13 cellular contexts compared by ENCODE assay signal in the genomic region with DNA sequence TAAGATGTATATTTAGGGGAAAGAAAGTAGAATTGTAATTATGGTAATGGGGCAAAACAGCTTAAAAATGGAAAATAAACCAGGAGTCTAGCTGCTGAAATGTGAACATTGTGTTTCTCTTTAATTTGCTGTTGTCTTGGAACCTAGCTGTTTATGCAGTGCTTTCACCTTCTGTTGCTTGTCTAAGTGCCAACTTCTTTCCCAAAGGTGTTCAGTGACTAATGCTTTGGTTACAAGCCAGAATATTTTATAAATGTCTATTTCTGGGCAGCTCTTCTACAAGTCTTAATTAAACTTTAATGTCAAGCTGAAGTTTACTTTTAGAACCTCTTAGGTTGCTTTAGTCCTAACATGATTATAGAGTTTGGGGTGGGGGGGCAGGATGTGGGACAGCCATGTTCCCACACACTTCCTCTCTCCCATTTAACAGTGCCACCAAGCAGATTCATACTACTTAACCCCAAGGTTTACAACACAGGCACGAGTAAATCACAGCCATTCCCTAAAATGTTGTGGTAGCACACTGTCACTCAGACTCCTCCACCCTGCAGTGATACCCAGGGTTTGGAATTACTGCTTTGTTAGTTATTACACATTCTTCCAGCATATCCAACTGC.
DNase-seq lines count a peak whose midpoint lies in the region; ATAC-seq, FAIRE-seq and TF ChIP-seq lines count a peak whose summit lies in the region.
"Had no signal": no experiment of that assay in that cellular context is flagged by ENCODE, and none has a peak within 500 bp of the region (broad histone marks: within the 10 kb centered on the region; RNA-seq: fewer than 3 reads in every experiment).

No MANE protein-coding gene starts in this region.

- H3K4me1 ChIP-seq in HCT116 (ENCODE audit: control insufficient read depth in 1 of 2, insufficient read depth in 2 of 2, low read length in 2 of 2), result no peaks in the 10 kb centered on the region
- H3K4me1 ChIP-seq in keratinocyte (ENCODE audit: control insufficient read depth, extremely low read depth, insufficient read depth, low read length), result peaks cover 11% of the 10 kb centered on the region

- no peak for TF ChIP-seq RAD21 in HCT116 (IDR thresholded peaks at IDR 0.05; ENCODE audit: low read depth)

- peaks cover 93% of the 10 kb centered on the region for H3K36me3 Mint-ChIP-seq in CD4-positive, alpha-beta T cell (ENCODE audit: low read depth)
- H3K36me3 Mint-ChIP-seq in activated T-helper 17 cell treated with anti-CD3 and anti-CD28 coated beads, Interleukin-2, amount 50 U/mL, for 72 hours (ENCODE audit: low read depth), result peaks cover 81% of the 10 kb centered on the region

- dilution Hi-C loops in keratinocyte (cut with MboI; ENCODE audit: extremely low pct_ligation_motif_present, low sequenced_read_pairs), result no loop called here

- H3K4me3 Mint-ChIP-seq in CD4-positive, alpha-beta T cell, result peak overlapping the region; percentile 12
- H3K4me3 Mint-ChIP-seq in activated T-helper 17 cell treated with anti-CD3 and anti-CD28 coated beads, Interleukin-2, amount 50 U/mL, for 72 hours, result no peak overlapping the region
- H3K4me3 Mint-ChIP-seq: CD14-positive monocyte had no signal

- H3K27me3 ChIP-seq in CD4-positive, alpha-beta T cell (ENCODE audit: control insufficient read depth, insufficient read depth, low read length), result no peaks in the 10 kb centered on the region
- no peaks in the 10 kb centered on the region for H3K27me3 ChIP-seq in HCT116 (ENCODE audit: insufficient read depth, low read length)
- no peaks in the 10 kb centered on the region for H3K27me3 ChIP-seq in keratinocyte (ENCODE audit: control insufficient read depth, extremely low read depth, insufficient read depth, low read length)
- H3K27me3 ChIP-seq: upper lobe of left lung had no signal

- TF ChIP-seq CTCF in CD4-positive, alpha-beta T cell (IDR thresholded peaks at IDR 0.05), result no peak
- TF ChIP-seq CTCF in HCT116 (IDR thresholded peaks at IDR 0.05 in 2 of 3, conservative IDR thresholded peaks at IDR 0.05 in 1 of 3; ENCODE audit: borderline replicate concordance in 1 of 3, insufficient read depth in 1 of 3, low read depth in 2 of 3, low read length in 2 of 3), result no peak
- TF ChIP-seq CTCF in keratinocyte (optimal IDR thresholded peaks at IDR 0.05 in 1 of 3, IDR thresholded peaks at IDR 0.05 in 1 of 3, conservative IDR thresholded peaks at IDR 0.05 in 1 of 3; ENCODE audit: extremely low read depth in 1 of 3, insufficient read depth in 2 of 3, low read length in 3 of 3), result no peak

- no peaks in the 10 kb centered on the region for H3K9me3 ChIP-seq in CD4-positive, alpha-beta T cell (ENCODE audit: control insufficient read depth, low read length)
- H3K9me3 ChIP-seq in HCT116 (ENCODE audit: control insufficient read depth in 1 of 2, insufficient read depth in 1 of 2, low read depth in 1 of 2, low read length in 2 of 2), result no peaks in the 10 kb centered on the region
- no peaks in the 10 kb centered on the region for H3K9me3 ChIP-seq in keratinocyte (ENCODE audit: control insufficient read depth, low read depth, low read length)
- H3K9me3 ChIP-seq: upper lobe of left lung had no signal

- no peaks in the 10 kb centered on the region for H3K27me3 Mint-ChIP-seq in CD4-positive, alpha-beta T cell
- H3K27me3 Mint-ChIP-seq in activated T-helper 17 cell treated with anti-CD3 and anti-CD28 coated beads, Interleukin-2, amount 50 U/mL, for 72 hours, result no peaks in the 10 kb centered on the region

- POLR2A ChIA-PET in CD4-positive, alpha-beta T cell (lab: Charles Lee), result interaction anchor here (0.6 kb wide), 1 partner anchor 9 kb away, joined by 4 read pairs; no protein-coding TSS in a partner anchor
- POLR2A ChIA-PET in HCT116 (lab: Charles Lee), result no interaction called here

- H3K4me2 ChIP-seq in HCT116 (ENCODE audit: low read length) (no peak overlapping the region), keratinocyte (ENCODE audit: control insufficient read depth, extremely low read depth, insufficient read depth, low read depth, low read length) (no peak overlapping the region)

- H2AFZ ChIP-seq in HCT116 (ENCODE audit: low read depth, low read length, poor library complexity, severe bottlenecking) (peak overlapping the region; percentile 34), keratinocyte (ENCODE audit: control insufficient read depth, low read length) (no peak overlapping the region)

- H3K9me3 Mint-ChIP-seq in CD4-positive, alpha-beta T cell, result no peaks in the 10 kb centered on the region
- no peaks in the 10 kb centered on the region for H3K9me3 Mint-ChIP-seq in activated T-helper 17 cell treated with anti-CD3 and anti-CD28 coated beads, Interleukin-2, amount 50 U/mL, for 72 hours
- H3K9me3 Mint-ChIP-seq: CD14-positive monocyte had no signal

- ATAC-seq in CD4-positive, alpha-beta T cell (ENCODE audit: poor library complexity), result peak; percentile 55
- no peak for ATAC-seq in HCT116
- peak; percentile 35 for ATAC-seq in activated T-helper 17 cell treated with anti-CD3 and anti-CD28 coated beads, Interleukin-2, amount 50 U/mL, for 72 hours (replicated peaks)
- no peak for ATAC-seq in GM18498 (IDR thresholded peaks at IDR 0.05; ENCODE audit: unreplicated experiment)
- no peak for ATAC-seq in GM19324 (IDR thresholded peaks at IDR 0.05; ENCODE audit: low FRiP score, unreplicated experiment)
- ATAC-seq in GM18868 (IDR thresholded peaks at IDR 0.05; ENCODE audit: unreplicated experiment), result no peak
- ATAC-seq in left colon, result no peak

- H3K27ac Mint-ChIP-seq in CD4-positive, alpha-beta T cell, result peak overlapping the region; percentile 77
- peak overlapping the region; percentile 53 for H3K27ac Mint-ChIP-seq in activated T-helper 17 cell treated with anti-CD3 and anti-CD28 coated beads, Interleukin-2, amount 50 U/mL, for 72 hours

- DNase-seq in CD4-positive, alpha-beta T cell, result peak in 1 of 10 experiments; percentile 5
- no peak for DNase-seq in HCT116 (ENCODE audit: low read depth, low spot score)
- no peak for DNase-seq in keratinocyte (ENCODE audit: low read depth, low spot score)
- no peak for DNase-seq in left colon
- DNase-seq: glutamatergic neuron, upper lobe of left lung had no signal

- CTCF ChIA-PET in CD4-positive, alpha-beta T cell (lab: Charles Lee), result interaction anchor here (1.3 to 1.6 kb wide), 2 partner anchors 12 to 120 kb away, joined by 3 read pairs; no protein-coding TSS in a partner anchor
- CTCF ChIA-PET in HCT116 (lab: Charles Lee), result interaction anchor here (0.7 kb wide), 1 partner anchor 10 kb away, joined by 3 read pairs; no protein-coding TSS in a partner anchor

- H3K9me2 ChIP-seq in HCT116 (ENCODE audit: insufficient read depth), result no peaks in the 10 kb centered on the region

- peaks cover 55% of the 10 kb centered on the region for H3K4me1 Mint-ChIP-seq in CD4-positive, alpha-beta T cell (ENCODE audit: low read depth)
- H3K4me1 Mint-ChIP-seq in activated T-helper 17 cell treated with anti-CD3 and anti-CD28 coated beads, Interleukin-2, amount 50 U/mL, for 72 hours, result peaks cover 16% of the 10 kb centered on the region
- H3K4me1 Mint-ChIP-seq: CD14-positive monocyte had no signal

- H3K27ac ChIP-seq in CD4-positive, alpha-beta T cell (ENCODE audit: low read depth, low read length), result no peak overlapping the region
- H3K27ac ChIP-seq in HCT116 (ENCODE audit: low read depth, low read length), result no peak overlapping the region
- no peak overlapping the region for H3K27ac ChIP-seq in keratinocyte (ENCODE audit: control insufficient read depth, insufficient read depth, low read length)
- H3K27ac ChIP-seq: coronary artery, upper lobe of left lung had no signal

- no peak overlapping the region for H3K4me3 ChIP-seq in HCT116 (replicated peaks in 1 of 2; ENCODE audit: low read depth in 1 of 2, low read length in 2 of 2)
- no peak overlapping the region for H3K4me3 ChIP-seq in keratinocyte (ENCODE audit: control insufficient read depth in 2 of 3, extremely low read depth in 1 of 3, insufficient read depth in 2 of 3, low read depth in 1 of 3, low read length in 3 of 3)
- H3K4me3 ChIP-seq: coronary artery, lung, upper lobe of left lung had no signal

- intact Hi-C loops in CD4-positive, alpha-beta T cell (cut with DNase I, micrococcal nuclease), result no loop called here
- intact Hi-C loops in HCT116 (cut with micrococcal nuclease), result no loop called here
- intact Hi-C loops in left colon (cut with DNase I, micrococcal nuclease), result no loop called here

- FAIRE-seq in keratinocyte (lab: Jason Lieb, UNC), result peak; percentile 84

- no peaks in the 10 kb centered on the region for H3K9me1 ChIP-seq in keratinocyte (ENCODE audit: control insufficient read depth, extremely low read depth, insufficient read depth, low read length)

- H4K20me1 ChIP-seq in HCT116 (ENCODE audit: insufficient read depth), result no peaks in the 10 kb centered on the region
- H4K20me1 ChIP-seq in keratinocyte (ENCODE audit: control insufficient read depth, extremely low read depth, insufficient read depth, low read length), result no peaks in the 10 kb centered on the region

- TF ChIP-seq POLR2A in HCT116 (IDR thresholded peaks at IDR 0.05; ENCODE audit: borderline replicate concordance, extremely low read depth, insufficient read depth, insufficient read length), result no peak

- BruUV-seq in HCT116 (replicated peaks; lab: Mats Ljungman, UMichigan), result no TSS peak

- RAD21 ChIA-PET in HCT116 (lab: Charles Lee; ENCODE audit: low non-redundant PET in 1 of 2, low total read pairs in 2 of 2, uncharacterized antibody in 2 of 2, unreplicated experiment in 2 of 2), result no interaction called here

- no peaks in the 10 kb centered on the region for H3K36me3 ChIP-seq in HCT116 (ENCODE audit: control insufficient read depth in 1 of 2, insufficient read depth in 2 of 2, low read length in 2 of 2)
- no peaks in the 10 kb centered on the region for H3K36me3 ChIP-seq in keratinocyte (ENCODE audit: control insufficient read depth in 2 of 2, extremely low read depth in 1 of 2, insufficient read depth in 2 of 2, low read length in 2 of 2)
- H3K36me3 ChIP-seq: upper lobe of left lung had no signal

- H3K9ac ChIP-seq in HCT116 (ENCODE audit: low read length) (no peak overlapping the region), keratinocyte (ENCODE audit: control insufficient read depth, extremely low read depth, insufficient read depth, low read length) (no peak overlapping the region)

- H3K79me2 ChIP-seq in HCT116 (ENCODE audit: insufficient read depth, low read length) (no peaks in the 10 kb centered on the region), keratinocyte (ENCODE audit: control insufficient read depth, insufficient read depth, low read length) (no peaks in the 10 kb centered on the region)

TF ChIP-seq in HCT116, 20 proteins besides CTCF, POLR2A, EP300 and RAD21 (continues in another document):
- TF ChIP-seq SRF (IDR thresholded peaks at IDR 0.05; ENCODE audit: low read depth) (no peak), EZH2 (IDR thresholded peaks at IDR 0.05) (no peak), ZNF274 (IDR thresholded peaks at IDR 0.05; ENCODE audit: low read depth, low read length) (no peak), SIN3A (IDR thresholded peaks at IDR 0.05; ENCODE audit: low read depth) (no peak), ELF1 (IDR thresholded peaks at IDR 0.05; ENCODE audit: borderline replicate concordance, low read depth) (no peak)
- TF ChIP-seq, protein P1, sequence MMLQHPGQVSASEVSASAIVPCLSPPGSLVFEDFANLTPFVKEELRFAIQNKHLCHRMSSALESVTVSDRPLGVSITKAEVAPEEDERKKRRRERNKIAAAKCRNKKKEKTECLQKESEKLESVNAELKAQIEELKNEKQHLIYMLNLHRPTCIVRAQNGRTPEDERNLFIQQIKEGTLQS (IDR thresholded peaks at IDR 0.05), result no peak

Comparison
In these comparisons a context has a peak if more than half of its experiments do, and no peak if none do; other contexts are left out.
1. ATAC-seq: peak in CD4-positive, alpha-beta T cell (single experiment) and activated T-helper 17 cell treated with anti-CD3 and anti-CD28 coated beads, Interleukin-2, amount 50 U/mL, for 72 hours (single experiment); none in HCT116 (single experiment), GM18498 (single experiment), GM19324 (single experiment), GM18868 (single experiment) and left colon (single experiment).